ENCODE assay signal across 16 cellular contexts in genomic region chr15:83653288-83653638, GRCh38. TPM values are rescaled to one million over a fixed set of nuclear protein-coding genes. Genes with fewer than 3 reads are reported as not detected.
DNase-seq lines count a peak whose midpoint lies in the region; ATAC-seq, FAIRE-seq and TF ChIP-seq lines count a peak whose summit lies in the region.
"Had no signal": no experiment of that assay in that cellular context is flagged by ENCODE, and none has a peak within 500 bp of the region (broad histone marks: within the 10 kb centered on the region; RNA-seq: fewer than 3 reads in every experiment).

No MANE protein-coding gene starts in this region.

- no peaks in the 10 kb centered on the region for H3K79me1 ChIP-seq in H1 (ENCODE audit: low read depth, low read length)

- ATAC-seq in mucosa of descending colon = peak; percentile 7
- ATAC-seq: stimulated activated effector memory CD8-positive, alpha-beta T cell treated with anti-CD3 and anti-CD28 coated beads, Interleukin-12 subunit alpha, Interleukin-12 subunit beta, amount 100 ng/mL, for 72 hours had no signal

- no peak overlapping the region for H3K27ac ChIP-seq in H1 (ENCODE audit: low read depth, low read length)
- no peak overlapping the region for H3K27ac ChIP-seq in suprapubic skin
- H3K27ac ChIP-seq: BLaER1 treated with 17β-estradiol and CSF1 and Interleukin-3, amounts not matched to agents 10 nM and 100 nM had no signal

- no peak overlapping the region for H3K23ac ChIP-seq in H1 (ENCODE audit: insufficient read length)

- H3K4me3 ChIP-seq in NT2/D1 (ENCODE audit: insufficient read length, low read depth) (peak overlapping the region; percentile 36), H1 (ENCODE audit: extremely low read depth in 1 of 4, insufficient read depth in 2 of 4, low read depth in 3 of 4, low read length in 4 of 4) (peak overlapping the region; percentile 33 to 57 (median 40)), mucosa of descending colon (no peak overlapping the region), suprapubic skin (peak overlapping the region; percentile 46)
- H3K4me3 ChIP-seq: BLaER1 treated with 17β-estradiol and CSF1 and Interleukin-3, amounts not matched to agents 10 nM and 100 nM had no signal

- H3K14ac ChIP-seq in H1 (ENCODE audit: insufficient read length) = no peak overlapping the region

- TF ChIP-seq EP300 in H1 (IDR thresholded peaks at IDR 0.05; ENCODE audit: borderline replicate concordance in 1 of 2, low read depth in 2 of 2, low read length in 2 of 2) = no peak
- no peak for TF ChIP-seq EP300 in suprapubic skin (IDR thresholded peaks at IDR 0.05)

- intact Hi-C loops in mucosa of descending colon (cut with DNase I, micrococcal nuclease) = no loop called here

- CTCF ChIA-PET in H1 (lab: Charles Lee; ENCODE audit: partially characterized antibody) = interaction anchor here (0.9 to 1.7 kb wide), 5 partner anchors 94 to 218 kb away, joined by 3 to 5 read pairs (median 4); no protein-coding TSS in a partner anchor

- no peak overlapping the region for H2BK5ac ChIP-seq in H1 (ENCODE audit: low read depth, low read length)

- POLR2A ChIA-PET in H1 (lab: Charles Lee; ENCODE audit: partially characterized antibody) = interaction anchor here (0.6 kb wide), 1 partner anchor 371 kb away, joined by 3 read pairs; no protein-coding TSS in a partner anchor

- H3K4me1 ChIP-seq in NT2/D1 (ENCODE audit: insufficient read depth, insufficient read length) (peaks cover 8% of the 10 kb centered on the region), H1 (replicated peaks in 1 of 4; ENCODE audit: control insufficient read depth in 3 of 4, insufficient read depth in 4 of 4, low read length in 3 of 4) (peaks cover 0 to 5% (median 2%) of the 10 kb centered on the region in 4 experiments; a peak in 5 of 7 replicates), mucosa of descending colon (ENCODE audit: low read depth) (no peaks in the 10 kb centered on the region), suprapubic skin (peaks cover 23% of the 10 kb centered on the region)

- H3K79me2 ChIP-seq in H1 (ENCODE audit: control insufficient read depth in 1 of 2, insufficient read depth in 2 of 2, low read length in 2 of 2) = no peaks in the 10 kb centered on the region

- H3K9me3 ChIP-seq in NT2/D1 (ENCODE audit: insufficient read depth, low read length) (no peaks in the 10 kb centered on the region), H1 (ENCODE audit: insufficient read depth in 2 of 2, low read depth in 1 of 2, low read length in 1 of 2) (no peaks in the 10 kb centered on the region), mucosa of descending colon (no peaks in the 10 kb centered on the region), suprapubic skin (no peaks in the 10 kb centered on the region)

- no peak for TF ChIP-seq CTCF in H1 (IDR thresholded peaks at IDR 0.05; ENCODE audit: control extremely low read depth in 1 of 3, insufficient read depth in 1 of 3, low read depth in 1 of 3, low read length in 3 of 3)
- no peak for TF ChIP-seq CTCF in mucosa of descending colon (IDR thresholded peaks at IDR 0.05)
- TF ChIP-seq CTCF in suprapubic skin (IDR thresholded peaks at IDR 0.05) = no peak

- 27% methylated on average over 10 of the region's 18 CpGs; no CpG with 5 or more reads in 1 of the 2 experiments for WGBS in H1 (ENCODE audit: extremely low coverage in 1 of 2, insufficient coverage in 1 of 2, insufficient read length in 1 of 2, insufficient replicate concordance in 2 of 2, low coverage in 1 of 2, low lambda C conversion rate in 2 of 2, missing lambda C conversion rate in 1 of 2), 2 experiments
- WGBS in suprapubic skin = 14% methylated on average over 4 of the region's 18 CpGs

- H2BK20ac ChIP-seq in H1 (ENCODE audit: low read length) = no peak overlapping the region

- no peaks in the 10 kb centered on the region for H4K20me1 ChIP-seq in H1 (replicated peaks in 1 of 2; ENCODE audit: control insufficient read depth in 1 of 2, insufficient read depth in 2 of 2, low read length in 2 of 2)
- H4K20me1 ChIP-seq: BLaER1 treated with 17β-estradiol and CSF1 and Interleukin-3, amounts not matched to agents 10 nM and 100 nM had no signal

- H4K91ac ChIP-seq in H1 (replicated peaks; ENCODE audit: insufficient read length, low read length) = no peak overlapping the region

- H3K9ac ChIP-seq in NT2/D1 (ENCODE audit: insufficient read length, low read depth) (peak overlapping the region; percentile 66), H1 (replicated peaks in 1 of 4; ENCODE audit: extremely low read depth in 1 of 4, low read depth in 3 of 4, low read length in 3 of 4) (no peak overlapping the region)
- H3K9ac ChIP-seq: BLaER1 treated with 17β-estradiol and CSF1 and Interleukin-3, amounts not matched to agents 10 nM and 100 nM had no signal

- peak overlapping the region; percentile 82 to 93 for H3K4me2 ChIP-seq in H1 (ENCODE audit: insufficient read depth in 1 of 2, low read depth in 2 of 2, low read length in 2 of 2)
- H3K4me2 ChIP-seq: BLaER1 treated with 17β-estradiol and CSF1 and Interleukin-3, amounts not matched to agents 10 nM and 100 nM had no signal

- TF ChIP-seq POLR2A in H1 (IDR thresholded peaks at IDR 0.05; ENCODE audit: control extremely low read depth in 1 of 2, low read depth in 2 of 2, low read length in 2 of 2) (no peak), suprapubic skin (IDR thresholded peaks at IDR 0.05) (no peak)

- DNase-seq in NT2/D1 (ENCODE audit: low read depth, low spot score) = no peak
- peak in 1 of 2 experiments; percentile 73 for DNase-seq in H1 (ENCODE audit: low read depth in 1 of 2, low spot score in 2 of 2)
- DNase-seq in mucosa of descending colon = no peak
- DNase-seq in suprapubic skin (ENCODE audit: low spot score in 2 of 2) = no peak
- DNase-seq in AG08395 (ENCODE audit: low spot score) = no peak
- DNase-seq in stimulated activated naive CD4-positive, alpha-beta T cell (lab: John Stamatoyannopoulos, UW) = no peak
- no peak for DNase-seq in MV-4-11 (lab: John Stamatoyannopoulos, UW)
- no peak for DNase-seq in GM19240 (ENCODE audit: insufficient read length, low spot score)
- DNase-seq: activated gamma-delta T cell; EL; KG1; NCI-H146; stimulated activated CD4-positive, alpha-beta T cell treated with anti-CD3 and anti-CD28 coated beads, Interleukin-4, amount 100 ng/mL, for 24 hours had no signal

- H3K27me3 ChIP-seq in NT2/D1 (ENCODE audit: insufficient read depth, insufficient read length) (peaks cover 34% of the 10 kb centered on the region), H1 (replicated peaks in 1 of 4; ENCODE audit: control insufficient read depth in 3 of 4, extremely low read depth in 1 of 4, insufficient read depth in 3 of 4, low read length in 3 of 4) (peaks cover 12 to 41% (median 35%) of the 10 kb centered on the region in 4 experiments), suprapubic skin (peaks cover 47% of the 10 kb centered on the region)
- H3K27me3 ChIP-seq: BLaER1 treated with 17β-estradiol and CSF1 and Interleukin-3, amounts not matched to agents 10 nM and 100 nM had no signal

- no peak for TF ChIP-seq RAD21 in H1 (IDR thresholded peaks at IDR 0.05 in 1 of 2, conservative IDR thresholded peaks at IDR 0.05 in 1 of 2; ENCODE audit: low read depth in 2 of 2, low read length in 2 of 2)

- no peak overlapping the region for H2BK120ac ChIP-seq in H1 (replicated peaks; ENCODE audit: low read depth, low read length)

- no peak overlapping the region for H3K56ac ChIP-seq in H1 (replicated peaks; ENCODE audit: insufficient read length, low read depth, low read length)

- H3K36me3 ChIP-seq in NT2/D1 (ENCODE audit: insufficient read depth, insufficient read length, low read length) (peaks cover 8% of the 10 kb centered on the region), H1 (ENCODE audit: control insufficient read depth in 2 of 4, insufficient read depth in 4 of 4, low read length in 3 of 4) (no peaks in the 10 kb centered on the region), mucosa of descending colon (ENCODE audit: low read depth) (no peaks in the 10 kb centered on the region), suprapubic skin (no peaks in the 10 kb centered on the region)
- H3K36me3 ChIP-seq: BLaER1 treated with 17β-estradiol and CSF1 and Interleukin-3, amounts not matched to agents 10 nM and 100 nM had no signal

- peak overlapping the region; percentile 90 for H2AFZ ChIP-seq in H1 (ENCODE audit: low read length)

- peak overlapping the region; percentile 84; the same call in 1 of the 2 replicates for H3K18ac ChIP-seq in H1 (ENCODE audit: extremely low read depth, low read length)

- no peak overlapping the region for H3K4ac ChIP-seq in H1 (replicated peaks; ENCODE audit: insufficient read length, low read depth, low read length)

- H2BK15ac ChIP-seq in H1 (ENCODE audit: low read length) = no peak overlapping the region

- no peak overlapping the region for H4K8ac ChIP-seq in H1 (ENCODE audit: extremely low read depth, insufficient read depth, low read length)

- no peak overlapping the region for H4K5ac ChIP-seq in H1 (ENCODE audit: insufficient read length, low read depth, low read length)

- H3K23me2 ChIP-seq in H1 (ENCODE audit: low read depth, low read length) = peaks cover 8% of the 10 kb centered on the region; the same call in 1 of the 2 replicates

- no peak overlapping the region; the same call in 1 of the 2 replicates for H2BK12ac ChIP-seq in H1 (ENCODE audit: low read depth, low read length)

- no peak overlapping the region for H2AK5ac ChIP-seq in H1 (ENCODE audit: low read depth, low read length)

- FAIRE-seq in H1 (lab: Jason Lieb, UNC) = no peak
- FAIRE-seq: GM12892 had no signal

TF ChIP-seq in H1, 55 proteins besides CTCF, POLR2A, EP300 and RAD21:
- peak; percentile 49 for TF ChIP-seq KDM4A (IDR thresholded peaks at IDR 0.05; ENCODE audit: low read depth, low read length, severe bottlenecking)
- TF ChIP-seq CREB1 (IDR thresholded peaks at IDR 0.05) = no peak
TF ChIP-seq in H1: peak in this region for 1.

RNA-seq across cellular contexts. Expression of gene ADAMTSL3, which starts 0.7 kb away (rescaled TPM):
- 0.75 and 1.4 TPM in 2 replicates for total RNA-seq in H1 (2021; fragmentation: NEBNext Ultra II Directional; extraction: Animal tissue kit (Norgen Biotek cat#: 25700))
- 0.35 TPM in 2 replicates for polyA plus RNA-seq in H1 (2011; rRNA removed)
- polyA plus RNA-seq in H1 (2011; cell fraction: cytosol; rRNA removed) = 0.36 TPM
- polyA plus RNA-seq in H1 (2011; cell fraction: nucleus; rRNA removed) = 1.2 TPM
- polyA plus RNA-seq in H1 (2012, experiment 1 of 2) = 0.49 to 0.82 TPM (median 0.72 TPM) in 4 replicates
- polyA plus RNA-seq in H1 (2012, experiment 2 of 2) = 0.09 TPM
- 0.53 TPM for polyA plus RNA-seq in H1 (2013, experiment 1 of 2)
- 0.63 TPM for polyA plus RNA-seq in H1 (2013, experiment 2 of 2)
- polyA minus RNA-seq in H1 (2011; rRNA and poly(A)+ RNA removed) = 1.5 and 5.4 TPM in 2 replicates
- polyA minus RNA-seq in H1 (2011; cell fraction: cytosol; rRNA and poly(A)+ RNA removed) = 0.59 TPM
- 2.4 TPM for polyA minus RNA-seq in H1 (2011; cell fraction: nucleus; rRNA and poly(A)+ RNA removed)
- total RNA-seq in mucosa of descending colon (10 to 100 TPM in 1 of 3 donors, 1 to 10 TPM in 2; 2.2 to 52.1 (median 4.1) TPM), suprapubic skin (10 to 100 TPM in 1 of 4 donors, 1 to 10 TPM in 3; 2.0 to 11.3 (median 3.8) TPM)
